Comparison of ENCODE assay signal across 9 cellular contexts in genomic region chr14:72907886-72908285, GRCh38. TPM values are rescaled to one million over a fixed set of nuclear protein-coding genes. Genes with fewer than 3 reads are reported as not detected.
A peak's percentile ranks its signal among the peaks of the same experiment; 100 is the strongest.
DNase-seq lines count a peak whose midpoint lies in the region; ATAC-seq and TF ChIP-seq lines count a peak whose summit lies in the region.
"Had no signal": no experiment of that assay in that cellular context is flagged by ENCODE, and none has a peak within 500 bp of the region (broad histone marks: within the 10 kb centered on the region; RNA-seq: fewer than 3 reads in every experiment).

No MANE protein-coding gene starts in this region.

- DNase-seq in NCI-H146 (lab: John Stamatoyannopoulos, UW) (peak; percentile 45), NCI-H146 treated with DMSO at 0.1 percent for 48 hours (lab: John Stamatoyannopoulos, UW; ENCODE audit: unreplicated experiment) (no peak), M059J (ENCODE audit: low read depth) (peak; percentile 85), chondrocyte (ENCODE audit: low spot score) (no peak), osteocyte (ENCODE audit: extremely low spot score, unreplicated experiment) (no peak), KG1 (lab: John Stamatoyannopoulos, UW) (no peak)
- no peak for DNase-seq in activated T-cell treated with anti-CD3 and anti-CD28 coated beads, Interleukin-2, amount 50 U/mL, for 24 hours
- DNase-seq: H7 had no signal

- H3K9me3 Mint-ChIP-seq in chondrocyte (ENCODE audit: low read depth) (peaks cover 5% of the 10 kb centered on the region), osteocyte (ENCODE audit: unreplicated experiment) (no peaks in the 10 kb centered on the region)
- no peaks in the 10 kb centered on the region for H3K9me3 Mint-ChIP-seq in activated T-cell treated with anti-CD3 and anti-CD28 coated beads, Interleukin-2, amount 50 U/mL, for 24 hours

- no peak for TF ChIP-seq CTCF in chondrocyte (IDR thresholded peaks at IDR 0.05)
- no peak for TF ChIP-seq CTCF in osteocyte (IDR thresholded peaks at IDR 0.05)

- H3K4me3 Mint-ChIP-seq in chondrocyte (ENCODE audit: unreplicated experiment) (peak overlapping the region; percentile 38), osteocyte (ENCODE audit: unreplicated experiment) (no peak overlapping the region)
- H3K4me3 Mint-ChIP-seq in activated T-cell treated with anti-CD3 and anti-CD28 coated beads, Interleukin-2, amount 50 U/mL, for 24 hours = no peak overlapping the region

- peaks cover 42% of the 10 kb centered on the region for H3K4me1 Mint-ChIP-seq in chondrocyte (ENCODE audit: low read depth)
- peaks cover 47% of the 10 kb centered on the region for H3K4me1 Mint-ChIP-seq in osteocyte (ENCODE audit: unreplicated experiment)
- peaks cover 4% of the 10 kb centered on the region for H3K4me1 Mint-ChIP-seq in activated T-cell treated with anti-CD3 and anti-CD28 coated beads, Interleukin-2, amount 50 U/mL, for 24 hours (ENCODE audit: low read depth)

- H3K27ac Mint-ChIP-seq in chondrocyte (ENCODE audit: unreplicated experiment) (peak overlapping the region; percentile 59), osteocyte (ENCODE audit: unreplicated experiment) (peak overlapping the region; percentile 42)
- no peak overlapping the region for H3K27ac Mint-ChIP-seq in activated T-cell treated with anti-CD3 and anti-CD28 coated beads, Interleukin-2, amount 50 U/mL, for 24 hours

- H3K27me3 Mint-ChIP-seq in chondrocyte (ENCODE audit: low read depth) = no peaks in the 10 kb centered on the region
- H3K27me3 Mint-ChIP-seq in osteocyte (ENCODE audit: unreplicated experiment) = no peaks in the 10 kb centered on the region
- H3K27me3 Mint-ChIP-seq in activated T-cell treated with anti-CD3 and anti-CD28 coated beads, Interleukin-2, amount 50 U/mL, for 24 hours = peaks cover 11% of the 10 kb centered on the region

- H3K36me3 Mint-ChIP-seq in chondrocyte (ENCODE audit: low read depth) (no peaks in the 10 kb centered on the region), osteocyte (ENCODE audit: unreplicated experiment) (no peaks in the 10 kb centered on the region)
- H3K36me3 Mint-ChIP-seq in activated T-cell treated with anti-CD3 and anti-CD28 coated beads, Interleukin-2, amount 50 U/mL, for 24 hours (ENCODE audit: low read depth) = no peaks in the 10 kb centered on the region

- ATAC-seq in GM21717 (IDR thresholded peaks at IDR 0.05; ENCODE audit: unreplicated experiment) = no peak

RNA-seq across cellular contexts. Expression of gene DPF3, which starts 14.0 kb away (rescaled TPM):
- 5.4 and 8.3 TPM in 2 replicates for total RNA-seq in M059J (2014; rRNA removed; shearing (Covaris generic))
- total RNA-seq in chondrocyte (1.1 to 2.3 TPM (median 1.1 TPM) in 3 replicates), osteocyte (5.3 and 5.8 TPM in 2 replicates)

RNA-seq across cellular contexts. Expression of gene DCAF4, which starts 18.4 kb away (rescaled TPM):
- 24.5 and 42.4 TPM in 2 replicates for total RNA-seq in M059J (2014; rRNA removed; shearing (Covaris generic))
- 17.0 to 26.0 TPM (median 23.8 TPM) in 3 replicates for total RNA-seq in chondrocyte
- total RNA-seq in osteocyte = 14.3 and 17.5 TPM in 2 replicates

Comparison
In these comparisons a context has a peak if more than half of its experiments do, and no peak if none do; other contexts are left out.
1. DNase-seq: peak in NCI-H146 (single experiment) and M059J (single experiment); none in NCI-H146 treated with DMSO at 0.1 percent for 48 hours (single experiment), chondrocyte (single experiment), osteocyte (single experiment), activated T-cell treated with anti-CD3 and anti-CD28 coated beads, Interleukin-2, amount 50 U/mL, for 24 hours (single experiment) and KG1 (single experiment).